ENCODE assay signal across 31 cellular contexts in the genomic region with DNA sequence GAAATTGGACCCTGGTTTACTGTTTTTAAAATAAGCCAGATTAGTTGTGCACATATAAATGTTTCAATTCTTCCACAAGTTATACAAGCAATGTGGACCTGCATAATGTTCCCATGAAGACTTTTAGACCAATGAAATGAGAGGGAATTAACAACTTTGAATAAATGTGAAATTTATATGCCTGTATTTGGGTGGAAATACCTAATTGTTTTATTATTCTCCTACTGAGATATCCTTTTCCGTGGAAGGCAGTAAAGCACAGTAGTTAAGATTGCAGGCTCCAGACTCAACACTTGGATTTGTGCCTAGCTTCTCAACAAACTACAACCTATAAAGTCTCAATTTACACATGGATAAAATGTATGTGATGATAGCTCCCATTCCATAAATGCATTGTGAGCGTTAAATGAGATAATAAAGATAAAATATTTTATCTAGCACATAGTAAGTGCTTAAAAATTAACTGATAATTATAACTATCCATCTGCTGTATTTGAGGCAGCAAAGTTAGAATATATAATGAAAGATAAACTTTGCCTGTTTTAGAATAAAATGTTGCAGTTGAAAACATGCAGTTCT.
"Had no signal": no experiment of that assay in that cellular context is flagged by ENCODE, and none has a peak within 500 bp of the region (broad histone marks: within the 10 kb centered on the region; RNA-seq: fewer than 3 reads in every experiment).

No MANE protein-coding gene starts in this region.

- H3K36me3 Mint-ChIP-seq: activated naive CD8-positive, alpha-beta T cell had no signal

- H3K27me3 Mint-ChIP-seq: activated B cell treated with CpG ODN at 0.5 μM for 24 hours; activated CD8-positive, alpha-beta T cell treated with anti-CD3 and anti-CD28 coated beads for 36 hours; activated naive CD8-positive, alpha-beta T cell; activated T-helper 17 cell treated with anti-CD3 and anti-CD28 coated beads, Interleukin-2, amount 50 U/mL, for 72 hours; central memory CD8-positive, alpha-beta T cell; dendritic cell treated with granulocyte-macrophage colony-stimulating factor and Interleukin-4, amounts not matched to agents 40 ng/mL and 50 ng/mL, for 4 days; T-helper 17 cell had no signal

- H3K36me3 ChIP-seq: brain microvascular endothelial cell, heart left ventricle, WERI-Rb-1 had no signal

- H3K4me3 Mint-ChIP-seq: activated B cell treated with CpG ODN at 0.5 μM for 24 hours; activated CD8-positive, alpha-beta T cell treated with anti-CD3 and anti-CD28 coated beads for 36 hours; activated naive CD8-positive, alpha-beta T cell; activated T-cell treated with anti-CD3 and anti-CD28 coated beads, Interleukin-2, amount 50 U/mL, for 4 hours; activated T-helper 17 cell treated with anti-CD3 and anti-CD28 coated beads, Interleukin-2, amount 50 U/mL, for 72 hours; central memory CD8-positive, alpha-beta T cell; dendritic cell treated with granulocyte-macrophage colony-stimulating factor and Interleukin-4, amounts not matched to agents 40 ng/mL and 50 ng/mL, for 4 days; endodermal cell; T-helper 17 cell; T-helper 2 cell treated with Interferon-gamma antibody and Interleukin-4, amounts not matched to agents 5 μg/mL and 100 μg/mL, for 36 hours had no signal

- H3K4me1 Mint-ChIP-seq: activated B cell treated with CpG ODN at 0.5 μM for 24 hours; activated T-helper 17 cell treated with anti-CD3 and anti-CD28 coated beads, Interleukin-2, amount 50 U/mL, for 72 hours; central memory CD8-positive, alpha-beta T cell; endodermal cell; T-helper 17 cell had no signal

- H3K9me3 ChIP-seq: heart left ventricle had no signal

- DNase-seq: activated B cell treated with CpG ODN at 0.5 μM for 24 hours; activated CD4-positive, alpha-beta T cell treated with anti-CD3 and anti-CD28 coated beads for 48 hours; activated CD4-positive, alpha-beta T cell treated with anti-CD3 and anti-CD28 coated beads, Interleukin-2, amount 50 U/mL, for 1 hour; activated CD4-positive, alpha-beta T cell treated with anti-CD3 and anti-CD28 coated beads, Interleukin-2, amount 50 U/mL, for 48 hours; activated CD8-positive, alpha-beta memory T cell treated with anti-CD3 and anti-CD28 coated beads for 24 hours; activated CD8-positive, alpha-beta T cell treated with anti-CD3 and anti-CD28 coated beads for 36 hours; activated effector memory CD4-positive, alpha-beta T cell treated with Interleukin-2 at 50 U/mL for 16 hours; activated gamma-delta T cell treated with Interleukin-2 at 50 U/mL for 16 hours; activated naive CD4-positive, alpha-beta T cell treated with anti-CD3 and anti-CD28 coated beads, Interleukin-2, amount 50 U/mL, for 16 hours; activated naive CD4-positive, alpha-beta T cell treated with Interleukin-2 at 50 U/mL for 16 hours; activated T-cell treated with anti-CD3 and anti-CD28 coated beads, Interleukin-2, amount 50 U/mL, for 4 hours; amniotic stem cell; anterior cingulate cortex; brain microvascular endothelial cell; dorsolateral prefrontal cortex; effector memory CD4-positive, alpha-beta T cell; endodermal cell; foreskin fibroblast; glutamatergic neuron; heart left ventricle; T-helper 17 cell; T1000; WERI-Rb-1 had no signal

- H3K9me3 Mint-ChIP-seq: activated B cell treated with CpG ODN at 0.5 μM for 24 hours; activated CD8-positive, alpha-beta T cell treated with anti-CD3 and anti-CD28 coated beads for 36 hours; dendritic cell treated with granulocyte-macrophage colony-stimulating factor and Interleukin-4, amounts not matched to agents 40 ng/mL and 50 ng/mL, for 4 days had no signal

- H3K27ac ChIP-seq: brain microvascular endothelial cell, coronary artery, dorsolateral prefrontal cortex, heart left ventricle, WERI-Rb-1 had no signal

- H3K27ac Mint-ChIP-seq: activated B cell treated with CpG ODN at 0.5 μM for 24 hours; activated CD8-positive, alpha-beta T cell treated with anti-CD3 and anti-CD28 coated beads for 36 hours; activated naive CD8-positive, alpha-beta T cell; activated T-helper 17 cell treated with anti-CD3 and anti-CD28 coated beads, Interleukin-2, amount 50 U/mL, for 72 hours; dendritic cell treated with granulocyte-macrophage colony-stimulating factor and Interleukin-4, amounts not matched to agents 40 ng/mL and 50 ng/mL, for 4 days; endodermal cell; T-helper 17 cell; T-helper 2 cell treated with Interferon-gamma antibody and Interleukin-4, amounts not matched to agents 5 μg/mL and 100 μg/mL, for 36 hours had no signal

- ATAC-seq: activated CD4-positive, CD25-positive, alpha-beta regulatory T cell treated with anti-CD3 and anti-CD28 coated beads, Interleukin-2, amount 50 U/mL, for 24 hours; activated CD8-positive, alpha-beta T cell treated with anti-CD3 and anti-CD28 coated beads for 36 hours; activated T-cell treated with anti-CD3 and anti-CD28 coated beads, Interleukin-2, amount 50 U/mL, for 4 hours; activated T-helper 17 cell treated with anti-CD3 and anti-CD28 coated beads, Interleukin-2, amount 50 U/mL, for 72 hours; esophagus mucosa; heart left ventricle; T-helper 17 cell had no signal

- H3K4me1 ChIP-seq: heart left ventricle had no signal

- H3K27me3 ChIP-seq: brain microvascular endothelial cell, dorsolateral prefrontal cortex, heart left ventricle had no signal

- H3K4me3 ChIP-seq: coronary artery, dorsolateral prefrontal cortex, heart left ventricle had no signal
